ENCODE assay signal across 13 cellular contexts in genomic region chr4:128241425-128241913, GRCh38. TPM values are rescaled to one million over a fixed set of nuclear protein-coding genes. Genes with fewer than 3 reads are reported as not detected.
DNase-seq lines count a peak whose midpoint lies in the region; ATAC-seq and TF ChIP-seq lines count a peak whose summit lies in the region.
"Had no signal": no experiment of that assay in that cellular context is flagged by ENCODE, and none has a peak within 500 bp of the region (broad histone marks: within the 10 kb centered on the region; RNA-seq: fewer than 3 reads in every experiment).

No MANE protein-coding gene starts in this region.

- no peaks in the 10 kb centered on the region for H3K27me3 Mint-ChIP-seq in MCF 10A (ENCODE audit: insufficient read depth, unreplicated experiment)

- TF ChIP-seq POLR2A in IMR-90 (IDR thresholded peaks at IDR 0.05; ENCODE audit: low read depth, low read length), result no peak
- TF ChIP-seq POLR2A in GM18505 (IDR thresholded peaks at IDR 0.05; ENCODE audit: borderline replicate concordance, extremely low read depth, insufficient read depth, insufficient read length), result no peak

- WGBS in IMR-90 (ENCODE audit: extremely low coverage in 2 of 2, insufficient read length in 1 of 2), 2 experiments, result no CpG with 5 or more reads among the region's 3 CpGs

- in situ Hi-C loops in IMR-90 (cut with MboI; ENCODE audit: low sequenced_read_pairs), result no loop called here

- peak overlapping the region; percentile 99 for H2BK20ac ChIP-seq in IMR-90 (ENCODE audit: low read depth, low read length)

- ATAC-seq in IMR-90 (ENCODE audit: low read depth) (peak; percentile 87), GM18505 (IDR thresholded peaks at IDR 0.05; ENCODE audit: unreplicated experiment) (no peak)
- ATAC-seq: activated T-cell treated with anti-CD3 and anti-CD28 coated beads, Interleukin-2, amount 50 U/mL, for 4 hours had no signal

- H3K36me3 ChIP-seq in BJ (ENCODE audit: control insufficient read depth, insufficient read depth, low read length) (no peaks in the 10 kb centered on the region), IMR-90 (ENCODE audit: control insufficient read depth, insufficient read depth, low read length) (no peaks in the 10 kb centered on the region)
- H3K36me3 ChIP-seq: heart left ventricle, tibial artery had no signal

- H3K23ac ChIP-seq in IMR-90 (ENCODE audit: low read depth, low read length), result peak overlapping the region; percentile 78

- no peaks in the 10 kb centered on the region for H4K20me1 ChIP-seq in IMR-90 (ENCODE audit: insufficient read depth, low read length)

- peak overlapping the region; percentile 99 for H2BK120ac ChIP-seq in IMR-90 (ENCODE audit: low read depth, low read length)

- TF ChIP-seq RAD21 in IMR-90 (IDR thresholded peaks at IDR 0.05; ENCODE audit: low read length), result 0 out of 2 replicates have a peak, but pooled peaks have one; percentile 12

- peak overlapping the region; percentile 56 for H2AFZ ChIP-seq in IMR-90 (replicated peaks; ENCODE audit: low read length, poor library complexity)

- H2BK15ac ChIP-seq in IMR-90 (ENCODE audit: low read depth, low read length), result no peak overlapping the region; the same call in 2 of the 3 replicates

- H3K27me3 ChIP-seq in BJ (ENCODE audit: control insufficient read depth, insufficient read depth, low read length) (no peaks in the 10 kb centered on the region), IMR-90 (ENCODE audit: control insufficient read depth, insufficient read depth, low read length) (no peaks in the 10 kb centered on the region)
- H3K27me3 ChIP-seq: heart left ventricle, tibial artery had no signal

- intact Hi-C loops in IMR-90 (cut with micrococcal nuclease) (loop anchor here (1.0 to 2.0 kb wide), 2 partner anchors 113 to 117 kb away; no protein-coding TSS in a partner anchor), MCF 10A (cut with micrococcal nuclease) (loop anchor here (2.0 kb wide), 1 partner anchor 45 kb away; the partner anchor contains the start of gene PGRMC2)

- peak overlapping the region; percentile 94 for H2BK5ac ChIP-seq in IMR-90 (ENCODE audit: low read depth, low read length, poor library complexity, severe bottlenecking)

- no peak overlapping the region for H2AK9ac ChIP-seq in IMR-90 (replicated peaks; ENCODE audit: low read depth, low read length, poor library complexity)

- no peaks in the 10 kb centered on the region for H3K79me1 ChIP-seq in IMR-90 (ENCODE audit: low read depth in 1 of 2, low read length in 2 of 2)

- H3K36me3 Mint-ChIP-seq in MCF 10A (ENCODE audit: insufficient read depth, unreplicated experiment), result no peaks in the 10 kb centered on the region

- H4K5ac ChIP-seq in IMR-90 (ENCODE audit: low read depth, low read length), result peak overlapping the region; percentile 98; the same call in 1 of the 2 replicates

- CTCF ChIA-PET in BJ (lab: Yijun Ruan, JAX), result interaction anchor here (0.7 kb wide), 1 partner anchor 15 kb away, joined by 3 read pairs; no protein-coding TSS in a partner anchor
- CTCF ChIA-PET in IMR-90 (lab: Yijun Ruan, JAX), result interaction anchor here (0.5 to 1.0 kb wide), 3 partner anchors 10 to 50 kb away, joined by 3 read pairs; no protein-coding TSS in a partner anchor
- CTCF ChIA-PET in MCF 10A (lab: Yijun Ruan, JAX), result interaction anchor here (0.8 to 1.5 kb wide), 2 partner anchors 9 to 41 kb away, joined by 3 to 4 read pairs; no protein-coding TSS in a partner anchor

- peaks cover 19% of the 10 kb centered on the region for H3K9me1 ChIP-seq in IMR-90 (ENCODE audit: insufficient read depth, low read length)

- H3K4ac ChIP-seq in IMR-90 (ENCODE audit: low read depth, low read length), result peak overlapping the region; percentile 99

- BruUV-seq in IMR-90 (replicated peaks; lab: Mats Ljungman, UMichigan), result no TSS peak
- BruUV-seq in MCF 10A (replicated peaks; lab: Mats Ljungman, UMichigan), result no TSS peak

- peak overlapping the region; percentile 88 to 97 for H4K8ac ChIP-seq in IMR-90 (ENCODE audit: low read depth in 2 of 2, low read length in 2 of 2)

- POLR2A ChIA-PET in BJ (lab: Charles Lee), result interaction anchor here (0.5 to 1.4 kb wide), 6 partner anchors 15 to 182 kb away, joined by 3 to 5 read pairs (median 3); no protein-coding TSS in a partner anchor
- POLR2A ChIA-PET in IMR-90 (lab: Charles Lee; ENCODE audit: unreplicated experiment), result interaction anchor here (1.0 kb wide), 1 partner anchor 16 kb away, joined by 3 read pairs; no protein-coding TSS in a partner anchor
- POLR2A ChIA-PET in MCF 10A (lab: Yijun Ruan, JAX), result interaction anchor here (0.6 to 1.5 kb wide), 9 partner anchors 8 to 186 kb away, joined by 3 to 18 read pairs (median 4); partner anchors contain the start of gene PGRMC2

- peak overlapping the region; percentile 32 for H3K4me3 Mint-ChIP-seq in MCF 10A (ENCODE audit: unreplicated experiment)
- H3K4me3 Mint-ChIP-seq: activated T-cell treated with anti-CD3 and anti-CD28 coated beads, Interleukin-2, amount 50 U/mL, for 4 hours had no signal

- peak overlapping the region; percentile 90; the same call in 1 of the 2 replicates for H3K18ac ChIP-seq in IMR-90 (ENCODE audit: low read depth, low read length)

- H3K9me3 Mint-ChIP-seq in MCF 10A (ENCODE audit: unreplicated experiment), result no peaks in the 10 kb centered on the region
- H3K9me3 Mint-ChIP-seq: activated T-cell treated with anti-CD3 and anti-CD28 coated beads, Interleukin-2, amount 50 U/mL, for 4 hours had no signal

- H3K4me2 ChIP-seq in IMR-90 (ENCODE audit: low read depth, low read length), result no peak overlapping the region

- DNase-seq in BJ (ENCODE audit: low read depth) (peak; percentile 95), IMR-90 (peak; percentile 99), MCF 10A (ENCODE audit: unreplicated experiment) (peak; percentile 96), mucosa of gallbladder (ENCODE audit: low spot score) (peak; percentile 25), hippocampal formation (lab: John Stamatoyannopoulos, UW) (no peak)
- DNase-seq in NK-92 treated with Interleukin-12 subunit alpha and Interleukin-12 subunit beta, amount 100 ng/mL, for 24 hours (lab: John Stamatoyannopoulos, UW), result no peak
- no peak for DNase-seq in activated CD4-positive, alpha-beta T cell treated with anti-CD3 and anti-CD28 coated beads for 1 hour
- DNase-seq: activated T-cell treated with anti-CD3 and anti-CD28 coated beads, Interleukin-2, amount 50 U/mL, for 4 hours; DND-41; heart left ventricle; SHP77 treated with DMSO at 0.1 percent for 48 hours; tibial artery had no signal

- H3K4me1 Mint-ChIP-seq in MCF 10A (ENCODE audit: insufficient read depth, unreplicated experiment), result peaks cover 33% of the 10 kb centered on the region

- H4K91ac ChIP-seq in IMR-90 (ENCODE audit: insufficient read depth, low read depth, low read length), result peak overlapping the region; percentile 99

- TF ChIP-seq CTCF in BJ (IDR thresholded peaks at IDR 0.05; ENCODE audit: insufficient read depth, low read depth, low read length), result no peak
- TF ChIP-seq CTCF in IMR-90 (conservative IDR thresholded peaks at IDR 0.05; ENCODE audit: low read depth, low read length), result no peak
- TF ChIP-seq CTCF in MCF 10A (IDR thresholded peaks at IDR 0.05; ENCODE audit: unreplicated experiment), result no peak

- H3K14ac ChIP-seq in IMR-90 (replicated peaks; ENCODE audit: low read depth, low read length), result peak overlapping the region; percentile 94

- no peak overlapping the region for H3K4me3 ChIP-seq in BJ (ENCODE audit: low read depth, low read length)
- no peak overlapping the region for H3K4me3 ChIP-seq in IMR-90 (ENCODE audit: insufficient read depth, low read depth, low read length)
- H3K4me3 ChIP-seq: heart left ventricle, tibial artery had no signal

- no peak overlapping the region for H3K9ac ChIP-seq in IMR-90 (ENCODE audit: low read depth, low read length)

- peaks cover 19% of the 10 kb centered on the region for H3K4me1 ChIP-seq in IMR-90 (ENCODE audit: control insufficient read depth, insufficient read depth, low read length)
- H3K4me1 ChIP-seq: heart left ventricle, tibial artery had no signal

- peak overlapping the region; percentile 14; the same call in 1 of the 2 replicates for H3K56ac ChIP-seq in IMR-90 (ENCODE audit: extremely low read depth, insufficient read depth, low read length)

- peak overlapping the region; percentile 55 for H2AK5ac ChIP-seq in IMR-90 (ENCODE audit: low read depth, low read length)

- H3K27ac ChIP-seq in IMR-90 (ENCODE audit: insufficient read depth, low read length), result peak overlapping the region; percentile 95
- H3K27ac ChIP-seq: heart left ventricle, tibial artery had no signal

- dilution Hi-C loops in IMR-90 (cut with HindIII; ENCODE audit: low sequenced_read_pairs, unreplicated experiment), result no loop called here

- H3K9me3 ChIP-seq in IMR-90 (ENCODE audit: control insufficient read depth, insufficient read depth, low read length), result peaks cover 5% of the 10 kb centered on the region
- H3K9me3 ChIP-seq: heart left ventricle, tibial artery had no signal

- peak overlapping the region; percentile 96 for H3K27ac Mint-ChIP-seq in MCF 10A (ENCODE audit: low read depth, unreplicated experiment)

TF ChIP-seq in IMR-90, 13 proteins besides CTCF, POLR2A, EP300 and RAD21 (continues in another document):
- TF ChIP-seq CEBPB (IDR thresholded peaks at IDR 0.05; ENCODE audit: low read depth, low read length) (peak; percentile 90), FOS (IDR thresholded peaks at IDR 0.05; ENCODE audit: low read depth, low read length) (peak; percentile 78), MAZ (IDR thresholded peaks at IDR 0.05; ENCODE audit: borderline replicate concordance, low read depth, low read length) (peak; percentile 55; the same call in 1 of the 2 replicates), MAFK (IDR thresholded peaks at IDR 0.05; ENCODE audit: low read depth, low read length) (peak; percentile 20; the same call in 1 of the 2 replicates), CHD1 (IDR thresholded peaks at IDR 0.05; ENCODE audit: low read depth, low read length) (no peak), BHLHE40 (IDR thresholded peaks at IDR 0.05; ENCODE audit: low read depth, low read length) (peak; percentile 82), RCOR1 (IDR thresholded peaks at IDR 0.05; ENCODE audit: insufficient replicate concordance, low read length) (peak; percentile 92), SMC3 (IDR thresholded peaks at IDR 0.05; ENCODE audit: low read depth, low read length) (0 out of 2 replicates have a peak, but pooled peaks have one; percentile 6)

RNA-seq across cellular contexts. Expression of gene PGRMC2, which starts 46.1 kb away (rescaled TPM):
- polyA plus RNA-seq in BJ (2011; rRNA removed) (15.9 and 24.8 TPM in 2 replicates), IMR-90 (2012; rRNA removed) (21.9 and 40.7 TPM in 2 replicates)
- polyA minus RNA-seq in BJ (2011; rRNA and poly(A)+ RNA removed), result 4.3 and 8.8 TPM in 2 replicates
- total RNA-seq in IMR-90 (2012; rRNA removed) (13.4 and 24.4 TPM in 2 replicates), MCF 10A (2022) (54.3 and 68.5 TPM in 2 replicates), mucosa of gallbladder (113 TPM)
- polyA plus RNA-seq in IMR-90 (2012; cell fraction: cytosol; rRNA removed), result 8.0 and 8.9 TPM in 2 replicates
- 2.2 and 19.3 TPM in 2 replicates for polyA plus RNA-seq in IMR-90 (2012; cell fraction: nucleus; rRNA removed; ENCODE audit: low replicate concordance)

Comparison
In these comparisons a context has a peak if more than half of its experiments do, and no peak if none do; other contexts are left out.
1. DNase-seq: peak in BJ (single experiment), IMR-90 (single experiment), MCF 10A (single experiment) and mucosa of gallbladder (single experiment); none in NK-92 treated with Interleukin-12 subunit alpha and Interleukin-12 subunit beta, amount 100 ng/mL, for 24 hours (single experiment), activated CD4-positive, alpha-beta T cell treated with anti-CD3 and anti-CD28 coated beads for 1 hour (single experiment) and hippocampal formation (0 of 2).